6 cellular contexts compared by ENCODE assay signal in the genomic region with DNA sequence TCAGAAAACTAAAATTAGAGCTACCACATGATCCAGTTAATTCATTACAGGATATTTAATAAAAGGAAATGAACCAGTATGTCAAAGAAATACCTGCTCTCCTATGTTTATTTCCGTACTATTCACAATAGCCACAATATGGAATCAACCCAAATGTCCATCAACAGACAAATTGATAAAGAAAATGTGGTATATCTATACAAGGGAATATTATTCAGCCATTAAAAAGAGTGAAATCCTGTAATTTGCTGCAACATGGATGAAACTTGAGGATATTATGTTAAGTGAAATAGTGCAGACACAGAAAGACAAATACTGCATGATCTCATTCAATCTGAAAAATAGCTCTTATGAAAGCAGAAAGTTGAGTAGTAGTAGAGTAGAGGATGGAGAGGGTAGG.
"Had no signal": no experiment of that assay in that cellular context is flagged by ENCODE, and none has a peak within 500 bp of the region (broad histone marks: within the 10 kb centered on the region; RNA-seq: fewer than 3 reads in every experiment).

No MANE protein-coding gene starts in this region.

- H3K4me3 ChIP-seq: K562 had no signal

- DNase-seq: IMR-90, KBM-7, KG1 had no signal

- ATAC-seq: HepG2, K562 had no signal

- H3K27ac ChIP-seq: HL-60 had no signal
